In genomic region chr5:38677611-38678010, GRCh38 we compare ENCODE assay signal across 17 cellular contexts.
DNase-seq lines count a peak whose midpoint lies in the region; ATAC-seq and TF ChIP-seq lines count a peak whose summit lies in the region.
"Had no signal": no experiment of that assay in that cellular context is flagged by ENCODE, and none has a peak within 500 bp of the region (broad histone marks: within the 10 kb centered on the region; RNA-seq: fewer than 3 reads in every experiment).

No MANE protein-coding gene starts in this region.

- no peak overlapping the region for H2AK5ac ChIP-seq in trophoblast cell (ENCODE audit: low read length)

- DNase-seq in putamen (ENCODE audit: low spot score): peak; percentile 49
- DNase-seq in transverse colon: no peak
- no peak for DNase-seq in trophoblast cell
- no peak for DNase-seq in HUDEP-2 (lab: John Stamatoyannopoulos, UW; ENCODE audit: unreplicated experiment in 76 of 76)
- DNase-seq: ACHN; CD4-positive, alpha-beta memory T cell; DMS153; DMS79; GDM1; H9; IMR-90 had no signal

- H3K18ac ChIP-seq in trophoblast cell (ENCODE audit: low read length): no peak overlapping the region

- no peak overlapping the region for H3K4ac ChIP-seq in trophoblast cell (ENCODE audit: low read depth, low read length)

- H3K9me3 ChIP-seq in transverse colon (no peaks in the 10 kb centered on the region), trophoblast cell (ENCODE audit: insufficient read depth, low read depth, low read length) (no peaks in the 10 kb centered on the region)

- in situ Hi-C loops in transverse colon (cut with MboI; ENCODE audit: low pct_ligation_motif_present in 1 of 4, low pct_unique_long_range_greater_than_20kb in 1 of 4, low sequenced_read_pairs in 3 of 4): no loop called here

- no peak overlapping the region for H2AFZ ChIP-seq in trophoblast cell (ENCODE audit: insufficient read depth, low read length, poor library complexity)

- no peak overlapping the region for H3K14ac ChIP-seq in trophoblast cell (ENCODE audit: low read length)

- intact Hi-C loops in transverse colon (cut with DNase I; ENCODE audit: low total_unique reads): no loop called here

- H3K23ac ChIP-seq in trophoblast cell (ENCODE audit: low read length): no peak overlapping the region

- H2BK120ac ChIP-seq in trophoblast cell (ENCODE audit: insufficient read depth, low read length, poor library complexity): no peak overlapping the region

- no peak overlapping the region for H4K91ac ChIP-seq in trophoblast cell (ENCODE audit: low read depth, low read length)

- no peak overlapping the region for H3K9ac ChIP-seq in trophoblast cell (ENCODE audit: low read length)
- H3K9ac ChIP-seq: BLaER1 had no signal

- H3K4me3 ChIP-seq in transverse colon: no peak overlapping the region
- H3K4me3 ChIP-seq in trophoblast cell (ENCODE audit: low read depth, low read length): no peak overlapping the region
- H3K4me3 ChIP-seq: BLaER1, K562 had no signal

- TF ChIP-seq EP300 in transverse colon (IDR thresholded peaks at IDR 0.05; ENCODE audit: low read depth): no peak

- H4K8ac ChIP-seq in trophoblast cell (ENCODE audit: low read depth, low read length): no peak overlapping the region

- no peak for ATAC-seq in HG02642 (IDR thresholded peaks at IDR 0.05; ENCODE audit: poor library complexity, unreplicated experiment)
- ATAC-seq: K562 had no signal

- H3K79me1 ChIP-seq in trophoblast cell (ENCODE audit: low read length): peaks cover 1% of the 10 kb centered on the region

- H3K36me3 ChIP-seq in transverse colon (no peaks in the 10 kb centered on the region), trophoblast cell (ENCODE audit: control insufficient read depth in 1 of 2, insufficient read depth in 2 of 2, low read length in 2 of 2) (peaks cover 0 to 2% of the 10 kb centered on the region in 2 experiments)
- H3K36me3 ChIP-seq: BLaER1 had no signal

- H2BK12ac ChIP-seq in trophoblast cell (ENCODE audit: low read length): no peak overlapping the region

- no peak overlapping the region for H3K4me2 ChIP-seq in trophoblast cell (ENCODE audit: low read length)
- H3K4me2 ChIP-seq: BLaER1 had no signal

- H3K79me2 ChIP-seq in trophoblast cell (ENCODE audit: control insufficient read depth, insufficient read depth, low read length, poor library complexity): no peaks in the 10 kb centered on the region

- H3K27me3 ChIP-seq in layer of hippocampus (ENCODE audit: control insufficient read depth, insufficient read depth, low read length): no peaks in the 10 kb centered on the region
- peaks cover 7% of the 10 kb centered on the region for H3K27me3 ChIP-seq in transverse colon
- no peaks in the 10 kb centered on the region for H3K27me3 ChIP-seq in trophoblast cell (ENCODE audit: insufficient read depth, low read length)
- H3K27me3 ChIP-seq: BLaER1 had no signal

- H3K4me1 ChIP-seq in transverse colon: no peaks in the 10 kb centered on the region
- peaks cover 0 to 6% of the 10 kb centered on the region in 2 experiments for H3K4me1 ChIP-seq in trophoblast cell (ENCODE audit: control insufficient read depth in 1 of 2, insufficient read depth in 2 of 2, low read length in 2 of 2)
- H3K4me1 ChIP-seq: BLaER1 had no signal

- H3K27ac ChIP-seq in cingulate gyrus (ENCODE audit: low read depth, low read length): peak overlapping the region; percentile 96
- peak overlapping the region; percentile 96 for H3K27ac ChIP-seq in layer of hippocampus (ENCODE audit: low read depth, low read length)
- no peak overlapping the region for H3K27ac ChIP-seq in transverse colon
- H3K27ac ChIP-seq in trophoblast cell (ENCODE audit: low read depth, low read length): no peak overlapping the region
- H3K27ac ChIP-seq: BLaER1, HL-60 had no signal

- no peak for TF ChIP-seq POLR2A in transverse colon (IDR thresholded peaks at IDR 0.05)

- no peak for TF ChIP-seq CTCF in transverse colon (IDR thresholded peaks at IDR 0.05)

- no peak overlapping the region for H2BK5ac ChIP-seq in trophoblast cell (ENCODE audit: low read depth, low read length, poor library complexity)

- no peak overlapping the region for H4K12ac ChIP-seq in trophoblast cell (ENCODE audit: low read depth, low read length)

- WGBS in transverse colon (ENCODE audit: low coverage in 1 of 2), 2 donors: 53 to 75% methylated on average over 2 of the region's 2 CpGs
- no CpG with 5 or more reads among the region's 2 CpGs for WGBS in trophoblast cell (ENCODE audit: extremely low coverage, insufficient coverage, insufficient read length)

Comparison
In these comparisons a context has a peak if more than half of its experiments do, and no peak if none do; other contexts are left out.
1. H3K27ac ChIP-seq: peak in cingulate gyrus (single experiment) and layer of hippocampus (single experiment); none in transverse colon (0 of 4) and trophoblast cell (single experiment).